Comparison of ENCODE assay signal across 19 cellular contexts in the genomic region with DNA sequence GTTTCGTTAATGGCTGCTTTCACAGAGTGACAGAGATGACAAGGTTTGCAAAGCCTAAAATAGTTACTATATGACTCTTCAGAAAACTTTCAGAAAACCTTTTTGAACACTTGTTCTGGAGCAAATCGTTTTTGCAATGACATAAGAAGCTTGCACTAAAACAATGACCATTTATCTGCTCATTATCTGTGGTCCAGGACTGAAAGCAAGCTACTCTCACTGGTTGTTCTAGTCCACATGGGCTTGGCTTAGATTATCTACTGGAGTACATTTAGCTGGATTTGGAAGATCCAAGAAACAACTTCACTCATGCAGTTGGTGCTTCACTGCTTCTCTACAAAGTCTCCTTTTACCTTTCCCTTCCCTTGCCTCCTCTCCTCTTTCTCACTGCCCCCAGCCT.
"Had no signal": no experiment of that assay in that cellular context is flagged by ENCODE, and none has a peak within 500 bp of the region (broad histone marks: within the 10 kb centered on the region; RNA-seq: fewer than 3 reads in every experiment).

No MANE protein-coding gene starts in this region.

- H3K4me1 Mint-ChIP-seq: naive B cell; naive thymus-derived CD8-positive, alpha-beta T cell had no signal

- H3K36me3 Mint-ChIP-seq: mesothelial cell of epicardium; naive B cell; naive thymus-derived CD8-positive, alpha-beta T cell had no signal

- H3K27ac ChIP-seq: coronary artery, dorsolateral prefrontal cortex, esophagus muscularis mucosa, foreskin keratinocyte, gastroesophageal sphincter, heart right ventricle, left lung, lower lobe of right lung had no signal

- DNase-seq: dermis blood vessel endothelial cell; dorsolateral prefrontal cortex; effector CD4-positive, alpha-beta T cell; effector memory CD4-positive, alpha-beta T cell; foreskin keratinocyte; heart right ventricle; hippocampal formation; left cardiac atrium; left lung; left ventricle myocardium superior; lower lobe of right lung; mesenchymal stem cell; mucosa of descending colon; naive B cell; naive thymus-derived CD8-positive, alpha-beta T cell had no signal

- H3K9me3 ChIP-seq: esophagus muscularis mucosa, gastroesophageal sphincter, lower lobe of right lung, mucosa of descending colon had no signal

- ATAC-seq: foreskin keratinocyte; gastroesophageal sphincter; heart right ventricle; left cardiac atrium; left lung; left ventricle myocardium superior; lower lobe of right lung; mucosa of descending colon; naive thymus-derived CD8-positive, alpha-beta T cell had no signal

- H3K4me1 ChIP-seq: esophagus muscularis mucosa, foreskin keratinocyte, gastroesophageal sphincter, heart right ventricle, left lung, lower lobe of right lung had no signal

- H3K27me3 Mint-ChIP-seq: naive B cell; naive thymus-derived CD8-positive, alpha-beta T cell had no signal

- H3K9me3 Mint-ChIP-seq: mesothelial cell of epicardium had no signal

- H3K27me3 ChIP-seq: dorsolateral prefrontal cortex, esophagus muscularis mucosa, foreskin keratinocyte, gastroesophageal sphincter, heart right ventricle, left lung had no signal

- H3K4me3 ChIP-seq: coronary artery, dorsolateral prefrontal cortex, esophagus muscularis mucosa, gastroesophageal sphincter, heart right ventricle, left lung, lower lobe of right lung, mucosa of descending colon had no signal

- H3K36me3 ChIP-seq: esophagus muscularis mucosa, gastroesophageal sphincter, heart right ventricle, left lung, lower lobe of right lung had no signal

- H3K27ac Mint-ChIP-seq: mesothelial cell of epicardium; naive B cell; naive thymus-derived CD8-positive, alpha-beta T cell had no signal

- H3K4me3 Mint-ChIP-seq: mesothelial cell of epicardium; naive B cell; naive thymus-derived CD8-positive, alpha-beta T cell had no signal
